In the genomic region with DNA sequence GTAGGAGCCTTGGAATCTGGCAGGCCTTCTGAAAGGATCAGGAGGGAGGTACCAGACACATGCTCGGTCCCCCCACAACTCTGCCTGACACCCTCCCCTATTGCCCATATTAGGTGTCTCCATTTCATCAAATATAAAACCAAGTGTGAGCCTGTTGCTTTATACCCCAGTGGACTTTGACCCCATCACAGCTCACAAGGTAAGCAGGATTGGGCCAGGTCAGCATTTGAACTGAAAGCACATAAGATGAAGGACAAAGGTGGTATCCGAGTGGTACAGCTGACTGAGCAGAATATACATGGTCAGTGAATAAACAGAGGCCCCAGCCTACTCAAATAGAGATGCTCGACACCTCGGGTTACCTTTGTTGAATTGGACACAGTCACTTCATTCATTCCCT, we compare ENCODE assay signal across 15 cellular contexts. TPM values are rescaled to one million over a fixed set of nuclear protein-coding genes. Genes with fewer than 3 reads are reported as not detected.
DNase-seq lines count a peak whose midpoint lies in the region; ATAC-seq, FAIRE-seq and TF ChIP-seq lines count a peak whose summit lies in the region.
"Had no signal": no experiment of that assay in that cellular context is flagged by ENCODE, and none has a peak within 500 bp of the region (broad histone marks: within the 10 kb centered on the region; RNA-seq: fewer than 3 reads in every experiment).

No MANE protein-coding gene starts in this region.

- peak overlapping the region in 1 of 2 donors; percentile 16 for H3K9ac ChIP-seq in colonic mucosa (ENCODE audit: low read depth in 2 of 2, low read length in 2 of 2)
- H3K9ac ChIP-seq: BLaER1 had no signal

- H3K36me3 ChIP-seq in colonic mucosa (no peaks in the 10 kb centered on the region), mucosa of descending colon (ENCODE audit: low read depth) (no peaks in the 10 kb centered on the region)
- H3K36me3 ChIP-seq in CD4-positive, alpha-beta memory T cell (ENCODE audit: insufficient read depth, low read length), result no peaks in the 10 kb centered on the region

- H3K4me3 Mint-ChIP-seq in CD4-positive, alpha-beta memory T cell, result no peak overlapping the region
- H3K4me3 Mint-ChIP-seq in activated CD8-positive, alpha-beta T cell treated with anti-CD3 and anti-CD28 coated beads for 36 hours, result no peak overlapping the region
- H3K4me3 Mint-ChIP-seq: CD14-positive monocyte; CD8-positive, alpha-beta T cell had no signal

- no peaks in the 10 kb centered on the region for H3K27me3 ChIP-seq in colonic mucosa
- H3K27me3 ChIP-seq in CD4-positive, alpha-beta memory T cell (ENCODE audit: insufficient read depth, low read length), result no peaks in the 10 kb centered on the region
- H3K27me3 ChIP-seq: BLaER1 had no signal

- POLR2A ChIA-PET in CD4-positive, alpha-beta memory T cell (lab: Charles Lee; ENCODE audit: partially characterized antibody), result no interaction called here
- POLR2A ChIA-PET in activated CD8-positive, alpha-beta T cell treated with anti-CD3 and anti-CD28 coated beads for 36 hours (lab: Charles Lee), result interaction anchor here (0.8 to 1.1 kb wide), 2 partner anchors 8 to 49 kb away, joined by 3 read pairs; a partner anchor contains a TSS

- H3K4me1 ChIP-seq in colonic mucosa, result no peaks in the 10 kb centered on the region
- no peaks in the 10 kb centered on the region for H3K4me1 ChIP-seq in mucosa of descending colon (ENCODE audit: low read depth)
- H3K4me1 ChIP-seq in CD4-positive, alpha-beta memory T cell (ENCODE audit: insufficient read depth, low read length), result no peaks in the 10 kb centered on the region
- H3K4me1 ChIP-seq: BLaER1 had no signal

- no peak for FAIRE-seq in GM12892 (lab: Jason Lieb, UNC)
- FAIRE-seq: A204.1, G401.6 had no signal

- no peaks in the 10 kb centered on the region for H3K27me3 Mint-ChIP-seq in CD4-positive, alpha-beta memory T cell
- H3K27me3 Mint-ChIP-seq in activated CD8-positive, alpha-beta T cell treated with anti-CD3 and anti-CD28 coated beads for 36 hours, result no peaks in the 10 kb centered on the region

- no peaks in the 10 kb centered on the region for H3K9me3 Mint-ChIP-seq in CD4-positive, alpha-beta memory T cell
- no peaks in the 10 kb centered on the region for H3K9me3 Mint-ChIP-seq in activated CD8-positive, alpha-beta T cell treated with anti-CD3 and anti-CD28 coated beads for 36 hours
- H3K9me3 Mint-ChIP-seq: CD8-positive, alpha-beta T cell had no signal

- H3K4me3 ChIP-seq in colonic mucosa, result no peak overlapping the region
- H3K4me3 ChIP-seq in mucosa of descending colon, result no peak overlapping the region
- H3K4me3 ChIP-seq in CD4-positive, alpha-beta memory T cell (ENCODE audit: low read length in 2 of 2), result no peak overlapping the region
- H3K4me3 ChIP-seq: BLaER1, HAP-1 had no signal

- ATAC-seq in left lobe of liver (peak; percentile 86), mucosa of descending colon (peak; percentile 72), GM18907 (IDR thresholded peaks at IDR 0.05; ENCODE audit: unreplicated experiment) (no peak)
- ATAC-seq in activated CD8-positive, alpha-beta T cell treated with anti-CD3 and anti-CD28 coated beads for 36 hours, result no peak
- ATAC-seq: CD8-positive, alpha-beta T cell had no signal

- no peak overlapping the region for H3K27ac ChIP-seq in colonic mucosa
- H3K27ac ChIP-seq in CD4-positive, alpha-beta memory T cell (ENCODE audit: low read depth, low read length), result no peak overlapping the region
- H3K27ac ChIP-seq: BLaER1 had no signal

- TF ChIP-seq CTCF in colonic mucosa (IDR thresholded peaks at IDR 0.05) (no peak), mucosa of descending colon (IDR thresholded peaks at IDR 0.05) (no peak)
- TF ChIP-seq CTCF in activated CD8-positive, alpha-beta T cell treated with anti-CD3 and anti-CD28 coated beads for 36 hours (IDR thresholded peaks at IDR 0.05), result no peak

- no peak for TF ChIP-seq POLR2A in GM12892 (IDR thresholded peaks at IDR 0.05; ENCODE audit: low read depth, low read length)

- no peak overlapping the region for H3K27ac Mint-ChIP-seq in CD4-positive, alpha-beta memory T cell
- H3K27ac Mint-ChIP-seq in activated CD8-positive, alpha-beta T cell treated with anti-CD3 and anti-CD28 coated beads for 36 hours, result no peak overlapping the region
- H3K27ac Mint-ChIP-seq: CD8-positive, alpha-beta T cell had no signal

- intact Hi-C loops in colonic mucosa (cut with DNase I), result no loop called here
- intact Hi-C loops in mucosa of descending colon (cut with DNase I, micrococcal nuclease), result no loop called here
- intact Hi-C loops in CD4-positive, alpha-beta memory T cell (cut with micrococcal nuclease), result no loop called here
- intact Hi-C loops in activated CD8-positive, alpha-beta T cell treated with anti-CD3 and anti-CD28 coated beads for 36 hours (cut with micrococcal nuclease), result no loop called here

- H3K9me3 ChIP-seq in colonic mucosa, result no peaks in the 10 kb centered on the region
- no peaks in the 10 kb centered on the region for H3K9me3 ChIP-seq in mucosa of descending colon
- no peaks in the 10 kb centered on the region for H3K9me3 ChIP-seq in CD4-positive, alpha-beta memory T cell (ENCODE audit: control insufficient read depth in 1 of 2, low read length in 2 of 2)
- H3K9me3 ChIP-seq: BLaER1, HAP-1 had no signal

- DNase-seq in colonic mucosa, result peak; percentile 43
- DNase-seq in left lobe of liver (ENCODE audit: low spot score), result peak; percentile 48
- peak in 1 of 3 donors; percentile 39 for DNase-seq in mucosa of descending colon
- no peak for DNase-seq in CD4-positive, alpha-beta memory T cell
- DNase-seq in activated CD8-positive, alpha-beta T cell treated with anti-CD3 and anti-CD28 coated beads for 36 hours, result no peak
- no peak for DNase-seq in GM12892 (ENCODE audit: insufficient read length)
- DNase-seq: AML-193; Calu3; CD8-positive, alpha-beta T cell had no signal

- H3K36me3 Mint-ChIP-seq in CD4-positive, alpha-beta memory T cell, result peaks cover 0 to 5% of the 10 kb centered on the region in 2 donors
- H3K36me3 Mint-ChIP-seq in activated CD8-positive, alpha-beta T cell treated with anti-CD3 and anti-CD28 coated beads for 36 hours (ENCODE audit: low read depth), result no peaks in the 10 kb centered on the region

- CTCF ChIA-PET in CD4-positive, alpha-beta memory T cell (lab: Charles Lee; ENCODE audit: partially characterized antibody), result no interaction called here
- CTCF ChIA-PET in activated CD8-positive, alpha-beta T cell treated with anti-CD3 and anti-CD28 coated beads for 36 hours (lab: Charles Lee), result no interaction called here

- H3K4me1 Mint-ChIP-seq in CD4-positive, alpha-beta memory T cell, result no peaks in the 10 kb centered on the region
- no peaks in the 10 kb centered on the region for H3K4me1 Mint-ChIP-seq in activated CD8-positive, alpha-beta T cell treated with anti-CD3 and anti-CD28 coated beads for 36 hours (ENCODE audit: low read depth)
- H3K4me1 Mint-ChIP-seq: CD14-positive monocyte had no signal

RNA-seq across cellular contexts. Expression of a gene that starts 20.0 kb away (rescaled TPM):
- total RNA-seq in colonic mucosa (10 to 100 TPM; 19.1 to 26.8 TPM), left lobe of liver (7.3 TPM), mucosa of descending colon (10 to 100 TPM; 19.3 to 31.2 (median 23.3) TPM)
- total RNA-seq in CD4-positive, alpha-beta memory T cell, result 1 to 10 TPM; 4.1 to 4.2 TPM
- polyA plus RNA-seq in CD4-positive, alpha-beta memory T cell, result 1 to 10 TPM; 6.9 to 7.0 TPM
- total RNA-seq in activated CD8-positive, alpha-beta T cell treated with anti-CD3 and anti-CD28 coated beads for 36 hours, result 1 to 10 TPM; 5.3 to 5.6 TPM
- 12.6 TPM for polyA plus RNA-seq in GM12892 (2012; ENCODE audit: missing spikeins)

RNA-seq across cellular contexts. Expression of a gene that starts 49.1 kb away (rescaled TPM):
- total RNA-seq in colonic mucosa, result 1,000 to 10,000 TPM; 1,091 to 1,162 TPM
- total RNA-seq in left lobe of liver, result 208 TPM
- 1,000 to 10,000 TPM in 2 of 3 donors, 100 to 1,000 TPM in 1; 599 to 1,194 (median 1,087) TPM for total RNA-seq in mucosa of descending colon
- 10 to 100 TPM; 78.4 to 89.4 TPM for total RNA-seq in CD4-positive, alpha-beta memory T cell
- 100 to 1,000 TPM; 216 to 328 TPM for polyA plus RNA-seq in CD4-positive, alpha-beta memory T cell
- 100 to 1,000 TPM; 830 to 839 TPM for total RNA-seq in activated CD8-positive, alpha-beta T cell treated with anti-CD3 and anti-CD28 coated beads for 36 hours
- 461 TPM for polyA plus RNA-seq in GM12892 (2012; ENCODE audit: missing spikeins)

Comparison
In these comparisons a context has a peak if more than half of its experiments do, and no peak if none do; other contexts are left out.
1. DNase-seq: peak in colonic mucosa (single experiment) and left lobe of liver (single experiment); none in CD4-positive, alpha-beta memory T cell (0 of 5), activated CD8-positive, alpha-beta T cell treated with anti-CD3 and anti-CD28 coated beads for 36 hours (single experiment) and GM12892 (single experiment).
2. ATAC-seq: peak in left lobe of liver (single experiment) and mucosa of descending colon (single experiment); none in GM18907 (single experiment) and activated CD8-positive, alpha-beta T cell treated with anti-CD3 and anti-CD28 coated beads for 36 hours (single experiment).